Comparison of ENCODE assay signal across 9 cellular contexts in genomic region chr18:58687871-58688308, GRCh38. TPM values are rescaled to one million over a fixed set of nuclear protein-coding genes. Genes with fewer than 3 reads are reported as not detected.
DNase-seq lines count a peak whose midpoint lies in the region; ATAC-seq and TF ChIP-seq lines count a peak whose summit lies in the region.
"Had no signal": no experiment of that assay in that cellular context is flagged by ENCODE, and none has a peak within 500 bp of the region (broad histone marks: within the 10 kb centered on the region; RNA-seq: fewer than 3 reads in every experiment).

No MANE protein-coding gene starts in this region.

- POLR2A ChIA-PET in RWPE1 (lab: Yijun Ruan, JAX; ENCODE audit: low non-redundant PET), result no interaction called here

- peaks cover 65% of the 10 kb centered on the region for H3K36me3 Mint-ChIP-seq in T-helper 2 cell treated with Interferon-gamma antibody and Interleukin-4, amounts not matched to agents 5 μg/mL and 100 μg/mL, for 36 hours (ENCODE audit: low read depth)
- H3K36me3 Mint-ChIP-seq in endothelial cell (ENCODE audit: low read depth, unreplicated experiment), result peaks cover 11% of the 10 kb centered on the region

- H3K27me3 Mint-ChIP-seq in T-helper 2 cell treated with Interferon-gamma antibody and Interleukin-4, amounts not matched to agents 5 μg/mL and 100 μg/mL, for 36 hours (ENCODE audit: low read depth), result no peaks in the 10 kb centered on the region
- H3K27me3 Mint-ChIP-seq in endothelial cell (ENCODE audit: unreplicated experiment), result peaks cover 4% of the 10 kb centered on the region

- CTCF ChIA-PET in RWPE1 (lab: Yijun Ruan, JAX), result no interaction called here

- ATAC-seq in GM21786 (IDR thresholded peaks at IDR 0.05; ENCODE audit: unreplicated experiment) (peak; percentile 77), omental fat pad (ENCODE audit: low FRiP score) (no peak)

- H3K9me3 Mint-ChIP-seq in T-helper 2 cell treated with Interferon-gamma antibody and Interleukin-4, amounts not matched to agents 5 μg/mL and 100 μg/mL, for 36 hours, result no peaks in the 10 kb centered on the region
- H3K9me3 Mint-ChIP-seq in endothelial cell (ENCODE audit: unreplicated experiment), result no peaks in the 10 kb centered on the region

- no peak for TF ChIP-seq CTCF in GM12864 (IDR thresholded peaks at IDR 0.05; ENCODE audit: low read depth, low read length, missing control alignments)
- no peak for TF ChIP-seq CTCF in endothelial cell (IDR thresholded peaks at IDR 0.05; ENCODE audit: unreplicated experiment)
- no peak for TF ChIP-seq CTCF in omental fat pad (IDR thresholded peaks at IDR 0.05)
- TF ChIP-seq CTCF in RWPE1 (conservative IDR thresholded peaks at IDR 0.05; ENCODE audit: low read depth), result no peak

- peak overlapping the region; percentile 84 for H3K4me3 Mint-ChIP-seq in T-helper 2 cell treated with Interferon-gamma antibody and Interleukin-4, amounts not matched to agents 5 μg/mL and 100 μg/mL, for 36 hours
- H3K4me3 Mint-ChIP-seq in endothelial cell (ENCODE audit: unreplicated experiment), result no peak overlapping the region

- no peak overlapping the region for H3K4me3 ChIP-seq in GM12864 (ENCODE audit: low read depth, low read length)
- H3K4me3 ChIP-seq: SJSA1 had no signal

- peaks cover 50% of the 10 kb centered on the region for H3K4me1 Mint-ChIP-seq in T-helper 2 cell treated with Interferon-gamma antibody and Interleukin-4, amounts not matched to agents 5 μg/mL and 100 μg/mL, for 36 hours (ENCODE audit: low read depth)
- H3K4me1 Mint-ChIP-seq in endothelial cell (ENCODE audit: unreplicated experiment), result peaks cover 3% of the 10 kb centered on the region

- peak; percentile 68 for DNase-seq in GM12864 (ENCODE audit: low read depth)
- DNase-seq in T-helper 2 cell treated with Interferon-gamma antibody and Interleukin-4, amounts not matched to agents 5 μg/mL and 100 μg/mL, for 36 hours (ENCODE audit: low spot score), result peak; percentile 72
- no peak for DNase-seq in endothelial cell (ENCODE audit: low spot score)
- DNase-seq in omental fat pad (ENCODE audit: low spot score), result no peak
- no peak for DNase-seq in NCI-H1105 (lab: John Stamatoyannopoulos, UW)
- no peak for DNase-seq in RWPE1 (ENCODE audit: low spot score)
- DNase-seq in OCI-M2 (lab: John Stamatoyannopoulos, UW; ENCODE audit: unreplicated experiment), result no peak

- peak overlapping the region; percentile 96 for H3K27ac Mint-ChIP-seq in T-helper 2 cell treated with Interferon-gamma antibody and Interleukin-4, amounts not matched to agents 5 μg/mL and 100 μg/mL, for 36 hours
- H3K27ac Mint-ChIP-seq in endothelial cell (ENCODE audit: unreplicated experiment), result peak overlapping the region; percentile 79

- no peak overlapping the region for H3K27ac ChIP-seq in RWPE1
- H3K27ac ChIP-seq: SJSA1 had no signal

RNA-seq across cellular contexts. Expression of gene MALT1, which starts 16.6 kb away (rescaled TPM):
- 17.3 TPM for total RNA-seq in endothelial cell (ENCODE audit: unreplicated experiment)
- total RNA-seq in omental fat pad, result 10 to 100 TPM; 18.5 to 45.6 (median 30.1) TPM

RNA-seq across cellular contexts. Expression of gene ALPK2, which starts 59.0 kb away (rescaled TPM):
- total RNA-seq in endothelial cell (ENCODE audit: unreplicated experiment) (0.59 TPM), omental fat pad (under 1 TPM in 3 of 4 donors, not detected in 1; 0.13 to 0.74 (median 0.24) TPM)

Comparison
In these comparisons a context has a peak if more than half of its experiments do, and no peak if none do; other contexts are left out.
1. DNase-seq: peak in GM12864 (single experiment) and T-helper 2 cell treated with Interferon-gamma antibody and Interleukin-4, amounts not matched to agents 5 μg/mL and 100 μg/mL, for 36 hours (single experiment); none in endothelial cell (single experiment), omental fat pad (single experiment), NCI-H1105 (single experiment), RWPE1 (single experiment) and OCI-M2 (single experiment).